Comparison of ENCODE assay signal across 8 cellular contexts in the genomic region with DNA sequence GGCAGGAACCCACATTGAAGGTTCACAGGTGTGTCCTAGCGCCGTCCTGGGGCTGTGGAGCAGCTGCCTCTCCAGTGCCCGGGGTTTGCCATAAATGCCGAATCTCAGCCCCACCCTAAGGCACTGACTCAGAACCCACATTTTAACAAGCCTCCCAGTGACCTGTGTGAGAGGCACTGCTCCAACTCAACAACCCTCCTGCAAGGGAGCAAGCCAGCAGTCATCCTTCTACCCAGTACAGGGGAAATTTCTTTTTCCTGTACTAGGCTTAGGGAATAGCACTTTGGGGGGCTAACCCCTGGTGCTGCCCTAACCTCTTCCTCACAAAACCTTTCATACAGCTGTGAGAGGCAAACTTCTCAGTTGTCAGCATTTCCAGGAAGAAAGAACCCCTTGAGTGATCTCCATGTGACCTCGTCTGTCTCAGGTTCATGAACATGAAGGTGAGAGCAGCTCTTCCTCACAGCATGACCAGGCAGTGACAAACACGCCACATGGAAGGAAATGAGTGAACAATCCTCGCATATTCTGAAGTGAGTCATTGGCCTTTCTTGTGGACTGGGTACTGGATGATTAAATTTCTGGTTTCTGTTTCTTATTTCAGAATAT. TPM values are rescaled to one million over a fixed set of nuclear protein-coding genes. Genes with fewer than 3 reads are reported as not detected.
DNase-seq lines count a peak whose midpoint lies in the region; ATAC-seq and TF ChIP-seq lines count a peak whose summit lies in the region.

No MANE protein-coding gene starts in this region.

- no peaks in the 10 kb centered on the region for H3K4me1 Mint-ChIP-seq in MCF 10A (ENCODE audit: insufficient read depth, unreplicated experiment)
- H3K4me1 Mint-ChIP-seq in stimulated activated naive CD8-positive, alpha-beta T cell treated with anti-CD3 and anti-CD28 coated beads, Interleukin-15, amount 100 ng/mL, for 72 hours, result peaks cover 14% of the 10 kb centered on the region
- H3K4me1 Mint-ChIP-seq in endodermal cell, result peaks cover 16% of the 10 kb centered on the region

- H3K9me3 Mint-ChIP-seq in MCF 10A (ENCODE audit: unreplicated experiment), result no peaks in the 10 kb centered on the region
- H3K9me3 Mint-ChIP-seq in stimulated activated naive CD8-positive, alpha-beta T cell treated with anti-CD3 and anti-CD28 coated beads, Interleukin-15, amount 100 ng/mL, for 72 hours, result no peaks in the 10 kb centered on the region
- no peaks in the 10 kb centered on the region for H3K9me3 Mint-ChIP-seq in endodermal cell

- H3K27me3 Mint-ChIP-seq in MCF 10A (ENCODE audit: insufficient read depth, unreplicated experiment), result no peaks in the 10 kb centered on the region
- no peaks in the 10 kb centered on the region for H3K27me3 Mint-ChIP-seq in stimulated activated naive CD8-positive, alpha-beta T cell treated with anti-CD3 and anti-CD28 coated beads, Interleukin-15, amount 100 ng/mL, for 72 hours
- H3K27me3 Mint-ChIP-seq in endodermal cell (ENCODE audit: insufficient read depth), result no peaks in the 10 kb centered on the region

- H3K4me1 ChIP-seq in breast epithelium, result no peaks in the 10 kb centered on the region
- H3K4me1 ChIP-seq in endodermal cell (ENCODE audit: control insufficient read depth, insufficient read depth, low read length), result peaks cover under 1% of the 10 kb centered on the region
- no peaks in the 10 kb centered on the region for H3K4me1 ChIP-seq in ovary (ENCODE audit: insufficient read depth)

- H3K9ac ChIP-seq in endodermal cell (ENCODE audit: extremely low read depth, low read length, poor library complexity, severe bottlenecking), result no peak overlapping the region

- TF ChIP-seq CTCF in MCF 10A (IDR thresholded peaks at IDR 0.05; ENCODE audit: unreplicated experiment), result no peak
- no peak for TF ChIP-seq CTCF in breast epithelium (IDR thresholded peaks at IDR 0.05)
- no peak for TF ChIP-seq CTCF in fibroblast of pulmonary artery (IDR thresholded peaks at IDR 0.05; ENCODE audit: low read length, missing control alignments)
- no peak for TF ChIP-seq CTCF in endodermal cell (conservative IDR thresholded peaks at IDR 0.05)
- TF ChIP-seq CTCF in ovary (IDR thresholded peaks at IDR 0.05), result no peak

- TSS peak; percentile 81 for BruUV-seq in MCF 10A (replicated peaks; lab: Mats Ljungman, UMichigan)

- 88 to 89% methylated on average over 3 to 7 of the region's 7 CpGs for WGBS in endodermal cell (ENCODE audit: insufficient coverage in 1 of 2, insufficient read length in 1 of 2), 2 experiments
- WGBS in ovary, 3 donors, result 76 to 87% (median 86%) methylated on average over 7 of the region's 7 CpGs

- H3K9me3 ChIP-seq in breast epithelium (no peaks in the 10 kb centered on the region), endodermal cell (ENCODE audit: control insufficient read depth, low read length) (no peaks in the 10 kb centered on the region), ovary (no peaks in the 10 kb centered on the region)

- H3K4me3 Mint-ChIP-seq in MCF 10A (ENCODE audit: unreplicated experiment) (no peak overlapping the region), endodermal cell (no peak overlapping the region)
- peak overlapping the region; percentile 2 to 52 for H3K4me3 Mint-ChIP-seq in stimulated activated naive CD8-positive, alpha-beta T cell treated with anti-CD3 and anti-CD28 coated beads, Interleukin-15, amount 100 ng/mL, for 72 hours

- POLR2A ChIA-PET in MCF 10A (lab: Yijun Ruan, JAX), result interaction anchor here (0.6 to 5.1 kb wide), 32 partner anchors 10 to 368 kb away, joined by 3 to 117 read pairs (median 6); a partner anchor contains a TSS

- H3K4me3 ChIP-seq in breast epithelium, result no peak overlapping the region
- H3K4me3 ChIP-seq in fibroblast of pulmonary artery (replicated peaks; ENCODE audit: low read depth, low read length), result no peak overlapping the region
- no peak overlapping the region for H3K4me3 ChIP-seq in endodermal cell (ENCODE audit: low read length)
- H3K4me3 ChIP-seq in ovary, result no peak overlapping the region

- intact Hi-C loops in MCF 10A (cut with micrococcal nuclease), result loop anchor here (1.0 to 5.0 kb wide), 2 partner anchors 8 to 44 kb away; no protein-coding TSS in a partner anchor
- intact Hi-C loops in breast epithelium (cut with DNase I; ENCODE audit: low total_unique reads), result no loop called here
- intact Hi-C loops in ovary (cut with DNase I), result no loop called here

- peak; percentile 83 for ATAC-seq in HG02973 (IDR thresholded peaks at IDR 0.05; ENCODE audit: unreplicated experiment)
- ATAC-seq in stimulated activated naive CD8-positive, alpha-beta T cell treated with anti-CD3 and anti-CD28 coated beads, Interleukin-15, amount 100 ng/mL, for 72 hours, result peak; percentile 97

- H3K36me3 ChIP-seq in breast epithelium (no peaks in the 10 kb centered on the region), endodermal cell (ENCODE audit: control insufficient read depth, insufficient read depth, low read length) (no peaks in the 10 kb centered on the region), ovary (no peaks in the 10 kb centered on the region)

- H3K27ac ChIP-seq in breast epithelium, result peak overlapping the region in 1 of 2 donors; percentile 2
- H3K27ac ChIP-seq in endodermal cell (ENCODE audit: low read depth, low read length), result no peak overlapping the region
- H3K27ac ChIP-seq in ovary, result no peak overlapping the region

- DNase-seq in MCF 10A (ENCODE audit: unreplicated experiment) (peak; percentile 86), breast epithelium (ENCODE audit: low spot score in 2 of 2) (no peak), SW480 (ENCODE audit: low spot score) (peak; percentile 88), fibroblast of pulmonary artery (ENCODE audit: low read depth) (peak; percentile 68), endodermal cell (no peak), ovary (no peak)
- peak; percentile 58 to 80 for DNase-seq in stimulated activated naive CD8-positive, alpha-beta T cell treated with anti-CD3 and anti-CD28 coated beads, Interleukin-15, amount 100 ng/mL, for 72 hours

- H3K36me3 Mint-ChIP-seq in MCF 10A (ENCODE audit: insufficient read depth, unreplicated experiment), result no peaks in the 10 kb centered on the region
- no peaks in the 10 kb centered on the region for H3K36me3 Mint-ChIP-seq in endodermal cell (ENCODE audit: low read depth)

- CTCF ChIA-PET in MCF 10A (lab: Yijun Ruan, JAX), result interaction anchor here (0.5 to 1.9 kb wide), 12 partner anchors 9 to 307 kb away, joined by 3 to 14 read pairs (median 4); a partner anchor contains a TSS

- TF ChIP-seq EP300 in ovary (IDR thresholded peaks at IDR 0.05), result no peak

- H3K27me3 ChIP-seq in breast epithelium, result no peaks in the 10 kb centered on the region
- no peaks in the 10 kb centered on the region for H3K27me3 ChIP-seq in endodermal cell (ENCODE audit: control insufficient read depth, insufficient read depth, low read length, poor library complexity, severe bottlenecking)
- H3K27me3 ChIP-seq in ovary, result no peaks in the 10 kb centered on the region

- H3K27ac Mint-ChIP-seq in MCF 10A (ENCODE audit: low read depth, unreplicated experiment) (no peak overlapping the region), endodermal cell (no peak overlapping the region)
- H3K27ac Mint-ChIP-seq in stimulated activated naive CD8-positive, alpha-beta T cell treated with anti-CD3 and anti-CD28 coated beads, Interleukin-15, amount 100 ng/mL, for 72 hours, result no peak overlapping the region

- TF ChIP-seq POLR2A in breast epithelium (IDR thresholded peaks at IDR 0.05) (no peak), ovary (IDR thresholded peaks at IDR 0.05) (no peak)

RNA-seq across cellular contexts. Expression of a gene that starts 11.4 kb away (rescaled TPM):
- 83.6 and 130 TPM in 2 replicates for total RNA-seq in MCF 10A (2022)
- total RNA-seq in breast epithelium, result 10 to 100 TPM; 26.7 to 42.7 (median 30.2) TPM
- 10 to 100 TPM; 32.7 to 48.7 TPM for total RNA-seq in endodermal cell
- polyA plus RNA-seq in endodermal cell (2013, experiment 1 of 2), result 23.9 TPM
- polyA plus RNA-seq in endodermal cell (2013, experiment 2 of 2), result 30.7 TPM
- total RNA-seq in ovary, result 10 to 100 TPM; 13.8 to 30.8 (median 17.5) TPM
- polyA plus RNA-seq in ovary, result 10 to 100 TPM; 14.7 to 23.0 TPM

Comparison
In these comparisons a context has a peak if more than half of its experiments do, and no peak if none do; other contexts are left out.
1. DNase-seq: peak in MCF 10A (single experiment), SW480 (single experiment), fibroblast of pulmonary artery (single experiment) and stimulated activated naive CD8-positive, alpha-beta T cell treated with anti-CD3 and anti-CD28 coated beads, Interleukin-15, amount 100 ng/mL, for 72 hours (2 of 2); none in breast epithelium (0 of 2), endodermal cell (single experiment) and ovary (0 of 5).
2. H3K4me3 Mint-ChIP-seq: peak in stimulated activated naive CD8-positive, alpha-beta T cell treated with anti-CD3 and anti-CD28 coated beads, Interleukin-15, amount 100 ng/mL, for 72 hours (2 of 2); none in MCF 10A (single experiment) and endodermal cell (single experiment).